8 cellular contexts compared by ENCODE assay signal in the genomic region with DNA sequence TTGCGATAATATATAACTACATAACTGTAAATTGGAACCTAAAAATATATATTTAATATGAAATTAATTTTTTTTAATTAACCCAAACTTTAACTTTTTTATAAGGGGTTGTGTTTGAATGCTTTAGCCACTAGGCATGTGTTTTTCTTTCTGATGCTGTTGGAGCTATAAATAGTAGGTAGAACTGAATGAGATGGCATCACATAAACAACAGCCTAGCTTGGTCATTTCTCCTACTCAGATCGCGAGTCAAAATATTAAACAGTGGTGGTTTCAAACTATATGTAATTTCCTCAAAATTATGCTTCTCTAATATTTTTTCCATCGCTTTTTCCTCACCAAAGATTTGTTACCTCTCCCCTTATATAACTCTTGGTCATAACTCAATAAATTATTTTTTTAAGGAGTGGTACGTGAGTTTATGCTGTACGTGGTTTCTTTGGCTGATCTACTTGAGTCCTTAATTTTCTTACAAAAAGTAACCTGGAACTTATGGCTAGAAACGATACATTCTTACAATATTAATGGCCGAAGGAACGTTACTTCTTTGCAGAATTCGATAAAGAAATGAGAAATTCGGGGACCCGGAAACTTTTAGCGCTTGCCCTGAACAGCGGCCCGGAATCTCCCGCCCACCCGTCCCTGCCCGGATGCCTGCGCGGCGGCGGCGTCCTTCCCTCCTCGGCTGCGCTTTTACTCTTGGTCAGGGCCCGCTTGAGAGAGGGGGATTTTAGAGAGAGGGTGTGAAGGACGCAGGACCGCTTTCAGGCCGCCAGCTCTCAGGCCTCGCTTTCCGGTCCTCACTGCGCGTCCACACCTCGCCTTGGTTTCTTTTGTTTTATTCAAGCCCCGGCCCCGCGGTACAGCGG.
DNase-seq lines count a peak whose midpoint lies in the region; ATAC-seq and TF ChIP-seq lines count a peak whose summit lies in the region.

No MANE protein-coding gene starts in this region.

- DNase-seq in NCI-H146 treated with DMSO at 0.1 percent for 48 hours (lab: John Stamatoyannopoulos, UW; ENCODE audit: unreplicated experiment) (peak; percentile 46), WTC11 (ENCODE audit: low spot score) (peak; percentile 66), lung microvascular endothelial cell (ENCODE audit: low read depth in 2 of 2) (peak; percentile 66 to 71)
- DNase-seq in effector CD4-positive, alpha-beta T cell, result peak; percentile 50
- DNase-seq in stimulated activated CD8-positive, alpha-beta memory T cell treated with anti-CD3 and anti-CD28 coated beads, Interleukin-7, amount 100 ng/mL, for 1 hour (ENCODE audit: low read depth in 2 of 2), result peak; percentile 24 to 37

- POLR2A ChIA-PET in WTC11 (lab: Charles Lee), result interaction anchor here (0.7 to 1.8 kb wide), 4 partner anchors 24 to 147 kb away, joined by 3 to 5 read pairs (median 3); no protein-coding TSS in a partner anchor

- peaks cover 8% of the 10 kb centered on the region; the same call in 1 of the 2 replicates for H3K36me3 Mint-ChIP-seq in WTC11

- ATAC-seq in HG02798 (IDR thresholded peaks at IDR 0.05; ENCODE audit: poor library complexity, unreplicated experiment) (peak; percentile 48), WTC11 (peak; percentile 34)

- H3K9me3 Mint-ChIP-seq in WTC11, result peaks cover 9% of the 10 kb centered on the region

- TF ChIP-seq CTCF in 22Rv1 (IDR thresholded peaks at IDR 0.05), result no peak
- no peak for TF ChIP-seq CTCF in GM12875 (IDR thresholded peaks at IDR 0.05; ENCODE audit: borderline replicate concordance, insufficient read depth, low read depth, low read length)
- TF ChIP-seq CTCF in WTC11 (IDR thresholded peaks at IDR 0.05), result no peak

- CTCF ChIA-PET in WTC11 (lab: Charles Lee), result interaction anchor here (1.1 to 1.2 kb wide), 2 partner anchors 78 to 140 kb away, joined by 4 to 6 read pairs; no protein-coding TSS in a partner anchor

- H3K4me3 ChIP-seq in GM12875 (ENCODE audit: low read depth, low read length), result peak overlapping the region; percentile 65

- no peaks in the 10 kb centered on the region for H3K27me3 Mint-ChIP-seq in WTC11 (ENCODE audit: low read depth)

- H3K27ac Mint-ChIP-seq in WTC11, result peak overlapping the region; percentile 97

- peak overlapping the region; percentile 93 for H3K4me3 Mint-ChIP-seq in WTC11

- peak overlapping the region; percentile 95 for H3K27ac ChIP-seq in 22Rv1

- H3K4me1 Mint-ChIP-seq in WTC11, result peaks cover 54% of the 10 kb centered on the region

TF ChIP-seq in WTC11, 78 proteins besides CTCF, POLR2A, EP300 and RAD21:
- TF ChIP-seq TEAD4 (CRISPR knock-in tag; IDR thresholded peaks at IDR 0.05), result 0 out of 2 replicates have a peak, but pooled peaks have one; percentile 13
- TF ChIP-seq, protein P1, sequence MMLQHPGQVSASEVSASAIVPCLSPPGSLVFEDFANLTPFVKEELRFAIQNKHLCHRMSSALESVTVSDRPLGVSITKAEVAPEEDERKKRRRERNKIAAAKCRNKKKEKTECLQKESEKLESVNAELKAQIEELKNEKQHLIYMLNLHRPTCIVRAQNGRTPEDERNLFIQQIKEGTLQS (CRISPR knock-in tag; conservative IDR thresholded peaks at IDR 0.05), result no peak
- no peak for TF ChIP-seq ZNF121 (CRISPR knock-in tag; IDR thresholded peaks at IDR 0.05)
- no peak for TF ChIP-seq NFE2L1 (CRISPR knock-in tag; IDR thresholded peaks at IDR 0.05)
TF ChIP-seq in WTC11: peak in this region for 1.

Comparison
In these comparisons a context has a peak if more than half of its experiments do, and no peak if none do; other contexts are left out.
1. Peak in every context shown above with its lines: DNase-seq, ATAC-seq, H3K4me3 ChIP-seq and H3K27ac ChIP-seq.